ENCODE assay signal across 27 cellular contexts in genomic region chr6:95614094-95614493, GRCh38.
"Had no signal": no experiment of that assay in that cellular context is flagged by ENCODE, and none has a peak within 500 bp of the region (broad histone marks: within the 10 kb centered on the region; RNA-seq: fewer than 3 reads in every experiment).

No MANE protein-coding gene starts in this region.

- H3K4me1 ChIP-seq: colonic mucosa, heart left ventricle, left ventricle myocardium inferior, right lobe of liver, vagina had no signal

- H3K36me3 ChIP-seq: colonic mucosa, heart left ventricle, left ventricle myocardium inferior, right lobe of liver, thoracic aorta, vagina had no signal

- H3K27ac Mint-ChIP-seq: activated naive CD8-positive, alpha-beta T cell; immature natural killer cell; nephron; type B pancreatic cell had no signal

- H3K9me3 ChIP-seq: colonic mucosa, heart left ventricle, left ventricle myocardium inferior, mucosa of descending colon, right lobe of liver, thoracic aorta, vagina had no signal

- H3K4me3 ChIP-seq: colonic mucosa, heart left ventricle, left ventricle myocardium inferior, lung, mucosa of descending colon, right lobe of liver, skin epidermis, thoracic aorta, vagina had no signal

- H3K27ac ChIP-seq: colonic mucosa, heart left ventricle, left ventricle myocardium inferior, right lobe of liver, skin epidermis, thoracic aorta, vagina, VCaP had no signal

- H3K27me3 Mint-ChIP-seq: activated naive CD8-positive, alpha-beta T cell; type B pancreatic cell had no signal

- H3K9me3 Mint-ChIP-seq: immature natural killer cell, nephron, type B pancreatic cell had no signal

- ATAC-seq: activated CD4-positive, CD25-positive, alpha-beta regulatory T cell treated with anti-CD3 and anti-CD28 coated beads, Interleukin-2, amount 50 U/mL, for 24 hours; heart left ventricle; mucosa of descending colon; right lobe of liver; stimulated activated naive CD8-positive, alpha-beta T cell treated with anti-CD3 and anti-CD28 coated beads, Interleukin-15, Interleukin-2, amounts not matched to agents 100 U/mL and 50 U/mL, for 24 hours had no signal

- H3K36me3 Mint-ChIP-seq: activated naive CD8-positive, alpha-beta T cell; immature natural killer cell; type B pancreatic cell had no signal

- DNase-seq: activated CD4-positive, alpha-beta T cell treated with anti-CD3 and anti-CD28 coated beads for 48 hours; activated CD4-positive, alpha-beta T cell treated with anti-CD3 and anti-CD28 coated beads, Interleukin-2, amount 50 U/mL, for 48 hours; activated CD8-positive, alpha-beta memory T cell treated with anti-CD3 and anti-CD28 coated beads for 24 hours; activated effector memory CD4-positive, alpha-beta T cell treated with Interleukin-2 at 50 U/mL for 16 hours; activated naive CD4-positive, alpha-beta T cell treated with Interleukin-2 at 50 U/mL for 16 hours; colonic mucosa; effector CD8-positive, alpha-beta T cell; heart left ventricle; hypothalamus; immature natural killer cell; left ventricle myocardium inferior; mucosa of descending colon; posterior cingulate gyrus; right lobe of liver; stimulated activated CD4-positive, alpha-beta T cell treated with anti-CD3 and anti-CD28 coated beads, Interleukin-12 subunit alpha, Interleukin-12 subunit beta, amount 100 ng/mL, for 4 hours; stimulated activated CD4-positive, alpha-beta T cell treated with anti-CD3 and anti-CD28 coated beads, Interleukin-4, amount 100 ng/mL, for 1 hour; stimulated activated naive CD8-positive, alpha-beta T cell treated with anti-CD3 and anti-CD28 coated beads, Interleukin-15, Interleukin-2, amounts not matched to agents 100 U/mL and 50 U/mL, for 24 hours; T-helper 9 cell had no signal

- H3K4me1 Mint-ChIP-seq: immature natural killer cell, nephron had no signal

- H3K27me3 ChIP-seq: colonic mucosa, heart left ventricle, right lobe of liver, vagina had no signal

- H3K4me3 Mint-ChIP-seq: activated naive CD8-positive, alpha-beta T cell; immature natural killer cell; nephron; type B pancreatic cell had no signal
